Comparison of ENCODE assay signal across 1 cellular context in genomic region chr18:78589916-78590437, GRCh38.
A peak's percentile ranks its signal among the peaks of the same experiment; 100 is the strongest.
TF ChIP-seq lines count a peak whose summit lies in the region.

No MANE protein-coding gene starts in this region.

TF ChIP-seq in HepG2, 621 proteins besides CTCF, POLR2A, EP300 and RAD21 (continued from another document):
- peak; percentile 93 for TF ChIP-seq CREB1 (IDR thresholded peaks at IDR 0.05)
- no peak for TF ChIP-seq CREB1 (CRISPR knock-in tag; IDR thresholded peaks at IDR 0.05)
- no peak for TF ChIP-seq PBX3 (CRISPR knock-in tag; IDR thresholded peaks at IDR 0.05; ENCODE audit: borderline replicate concordance)
